12 cellular contexts compared by ENCODE assay signal in the genomic region with DNA sequence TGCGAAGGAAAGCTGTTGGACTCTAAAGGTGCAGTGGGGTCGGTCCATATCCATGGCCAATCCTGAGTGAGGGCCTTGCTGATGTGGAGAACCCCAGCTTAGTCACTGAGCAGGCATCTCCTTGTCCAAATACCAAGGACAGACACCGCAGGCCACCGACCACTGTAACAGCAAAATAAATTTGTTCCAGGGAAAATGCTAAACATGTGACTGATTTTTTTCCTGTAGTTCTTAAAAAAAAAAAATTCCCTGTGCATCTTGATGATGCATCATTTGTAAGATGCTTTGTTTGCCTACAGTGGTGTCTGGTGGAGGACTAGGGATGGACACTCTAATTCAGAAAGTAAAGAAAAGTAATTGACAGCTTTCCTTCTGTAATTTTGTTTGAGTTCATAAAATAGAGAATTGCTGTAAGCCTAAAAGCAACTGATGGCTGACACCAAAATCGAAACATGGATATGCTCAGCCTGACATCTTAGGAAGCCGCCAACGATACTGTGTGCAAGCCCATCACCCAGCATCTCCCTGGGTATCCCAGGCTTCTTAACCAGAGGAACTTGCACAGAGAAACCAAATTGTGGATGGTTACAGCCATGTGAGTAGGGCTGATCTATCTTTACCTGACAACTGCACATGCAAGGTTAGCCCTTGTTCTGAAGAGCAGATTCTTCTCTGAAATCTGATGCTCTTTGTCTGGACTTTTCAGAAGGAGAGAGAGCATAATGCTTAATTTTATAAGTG.
DNase-seq lines count a peak whose midpoint lies in the region; ATAC-seq and TF ChIP-seq lines count a peak whose summit lies in the region.
"Had no signal": no experiment of that assay in that cellular context is flagged by ENCODE, and none has a peak within 500 bp of the region (broad histone marks: within the 10 kb centered on the region; RNA-seq: fewer than 3 reads in every experiment).

No MANE protein-coding gene starts in this region.

- H3K4me1 Mint-ChIP-seq in activated naive CD8-positive, alpha-beta T cell treated with anti-CD3 and anti-CD28 coated beads for 36 hours, result peaks cover 63% of the 10 kb centered on the region
- peaks cover 18 to 45% of the 10 kb centered on the region in 2 donors for H3K4me1 Mint-ChIP-seq in natural killer cell

- TF ChIP-seq CTCF in natural killer cell (IDR thresholded peaks at IDR 0.05), result no peak

- no peak for DNase-seq in activated naive CD8-positive, alpha-beta T cell treated with anti-CD3 and anti-CD28 coated beads for 36 hours
- DNase-seq in natural killer cell (no peak), NCI-H2081 treated with DMSO at 0.1 percent for 48 hours (lab: John Stamatoyannopoulos, UW) (no peak), NCI-H2196 (lab: John Stamatoyannopoulos, UW; ENCODE audit: unreplicated experiment) (no peak), NCI-H1417 (lab: John Stamatoyannopoulos, UW) (no peak)
- DNase-seq: NCI-H1694, uterus had no signal

- no peaks in the 10 kb centered on the region for H3K27me3 Mint-ChIP-seq in activated naive CD8-positive, alpha-beta T cell treated with anti-CD3 and anti-CD28 coated beads for 36 hours
- no peaks in the 10 kb centered on the region for H3K27me3 Mint-ChIP-seq in natural killer cell (ENCODE audit: low read depth in 2 of 2)

- H3K27me3 ChIP-seq in BLaER1 treated with 17β-estradiol and CSF1 and Interleukin-3, amounts not matched to agents 10 nM and 100 nM, result no peaks in the 10 kb centered on the region
- H3K27me3 ChIP-seq: uterus had no signal

- peaks cover 35 to 70% (median 43%) of the 10 kb centered on the region in 10 experiments for H3K4me1 ChIP-seq in BLaER1 treated with 17β-estradiol and CSF1 and Interleukin-3, amounts not matched to agents 10 nM and 100 nM
- H3K4me1 ChIP-seq: uterus had no signal

- H3K9me3 ChIP-seq in BLaER1 treated with 17β-estradiol and CSF1 and Interleukin-3, amounts not matched to agents 10 nM and 100 nM (replicated peaks in 1 of 11), result peaks cover 6 to 29% (median 19%) of the 10 kb centered on the region in 11 experiments; a peak in 20 of 22 replicates
- H3K9me3 ChIP-seq: uterus had no signal

- H3K36me3 ChIP-seq in BLaER1 treated with 17β-estradiol and CSF1 and Interleukin-3, amounts not matched to agents 10 nM and 100 nM, result no peaks in the 10 kb centered on the region
- H3K36me3 ChIP-seq: uterus had no signal

- intact Hi-C loops in natural killer cell (cut with micrococcal nuclease), result loop anchor here (1.0 to 5.0 kb wide), 2 partner anchors 16 to 36 kb away; no protein-coding TSS in a partner anchor

- H3K27ac Mint-ChIP-seq in activated naive CD8-positive, alpha-beta T cell treated with anti-CD3 and anti-CD28 coated beads for 36 hours, result peak overlapping the region; percentile 97
- peak overlapping the region; percentile 70 to 93 for H3K27ac Mint-ChIP-seq in natural killer cell
- H3K27ac Mint-ChIP-seq: GM23338 had no signal

- H3K4me3 ChIP-seq in BLaER1 treated with 17β-estradiol and CSF1 and Interleukin-3, amounts not matched to agents 10 nM and 100 nM, result peak overlapping the region in 2 of 10 experiments; percentile 22 to 35; a peak in 2 of 20 replicates
- H3K4me3 ChIP-seq: GM23338, SK-N-MC, uterus had no signal

- H3K4me3 Mint-ChIP-seq in activated naive CD8-positive, alpha-beta T cell treated with anti-CD3 and anti-CD28 coated beads for 36 hours, result no peak overlapping the region
- H3K4me3 Mint-ChIP-seq in natural killer cell, result no peak overlapping the region
- H3K4me3 Mint-ChIP-seq: GM23338 had no signal

- peak overlapping the region; percentile 42 to 95 (median 66); a peak in 20 of 22 replicates for H3K9ac ChIP-seq in BLaER1 treated with 17β-estradiol and CSF1 and Interleukin-3, amounts not matched to agents 10 nM and 100 nM

- H3K36me3 Mint-ChIP-seq in activated naive CD8-positive, alpha-beta T cell treated with anti-CD3 and anti-CD28 coated beads for 36 hours, result peaks cover 24% of the 10 kb centered on the region
- no peaks in the 10 kb centered on the region for H3K36me3 Mint-ChIP-seq in natural killer cell

- H3K9me3 Mint-ChIP-seq in activated naive CD8-positive, alpha-beta T cell treated with anti-CD3 and anti-CD28 coated beads for 36 hours, result peaks cover 17% of the 10 kb centered on the region
- no peaks in the 10 kb centered on the region for H3K9me3 Mint-ChIP-seq in natural killer cell

- no peaks in the 10 kb centered on the region for H4K20me1 ChIP-seq in BLaER1 treated with 17β-estradiol and CSF1 and Interleukin-3, amounts not matched to agents 10 nM and 100 nM

- H3K4me2 ChIP-seq in BLaER1 treated with 17β-estradiol and CSF1 and Interleukin-3, amounts not matched to agents 10 nM and 100 nM, result peak overlapping the region; percentile 65 to 94 (median 77)
- H3K4me2 ChIP-seq: GM23338 had no signal

- H3K27ac ChIP-seq in BLaER1 treated with 17β-estradiol and CSF1 and Interleukin-3, amounts not matched to agents 10 nM and 100 nM, result peak overlapping the region; percentile 62 to 99 (median 79)
- H3K27ac ChIP-seq: SK-N-MC, uterus had no signal

- ATAC-seq in HG03354 (IDR thresholded peaks at IDR 0.05; ENCODE audit: poor library complexity, severe bottlenecking, unreplicated experiment), result peak; percentile 22
- peak in 1 of 3 donors; percentile 34 for ATAC-seq in natural killer cell
- ATAC-seq in HG02571 (IDR thresholded peaks at IDR 0.05; ENCODE audit: unreplicated experiment), result no peak
- ATAC-seq: GM23338 had no signal
